15 cellular contexts compared by ENCODE assay signal in genomic region chr14:72619881-72620280, GRCh38.
DNase-seq lines count a peak whose midpoint lies in the region; ATAC-seq, FAIRE-seq and TF ChIP-seq lines count a peak whose summit lies in the region.
"Had no signal": no experiment of that assay in that cellular context is flagged by ENCODE, and none has a peak within 500 bp of the region (broad histone marks: within the 10 kb centered on the region; RNA-seq: fewer than 3 reads in every experiment).

No MANE protein-coding gene starts in this region.

- POLR2A ChIA-PET in HepG2 (lab: Yijun Ruan, JAX) = no interaction called here

- H3K79me2 ChIP-seq in HepG2 (ENCODE audit: insufficient read depth, low read length) = no peaks in the 10 kb centered on the region

- peaks cover 5% of the 10 kb centered on the region for H3K9me3 Mint-ChIP-seq in activated T-cell treated with anti-CD3 and anti-CD28 coated beads, Interleukin-2, amount 50 U/mL, for 4 hours
- peaks cover 8% of the 10 kb centered on the region for H3K9me3 Mint-ChIP-seq in endodermal cell
- H3K9me3 Mint-ChIP-seq: CD4-positive, alpha-beta T cell had no signal

- no peaks in the 10 kb centered on the region for H3K79me1 ChIP-seq in neuronal stem cell (ENCODE audit: low read depth, low read length)

- CTCF ChIA-PET in HepG2 (lab: Yijun Ruan, JAX; ENCODE audit: low intra/inter-chr PET ratio, low total read pairs) = no interaction called here

- H2BK5ac ChIP-seq in neuronal stem cell (ENCODE audit: low read length) = no peak overlapping the region

- H2BK120ac ChIP-seq in neuronal stem cell (ENCODE audit: low read depth, low read length) = no peak overlapping the region

- H3K14ac ChIP-seq in neuronal stem cell (ENCODE audit: low read length) = no peak overlapping the region

- H2BK15ac ChIP-seq in neuronal stem cell (ENCODE audit: low read length) = no peak overlapping the region

- no peak overlapping the region for H3K18ac ChIP-seq in neuronal stem cell (ENCODE audit: low read length)

- no peak overlapping the region for H3K4me3 ChIP-seq in endodermal cell (ENCODE audit: low read length)
- H3K4me3 ChIP-seq in neuronal stem cell (ENCODE audit: low read length in 2 of 2) = no peak overlapping the region
- H3K4me3 ChIP-seq in HepG2 (replicated peaks in 1 of 3; ENCODE audit: insufficient read depth in 1 of 3, low read depth in 2 of 3, low read length in 3 of 3) = no peak overlapping the region

- ATAC-seq in activated T-cell treated with anti-CD3 and anti-CD28 coated beads, Interleukin-2, amount 50 U/mL, for 4 hours = no peak
- no peak for ATAC-seq in HepG2
- ATAC-seq in GM21786 (IDR thresholded peaks at IDR 0.05; ENCODE audit: unreplicated experiment) = no peak

- no peak overlapping the region for H3K23ac ChIP-seq in neuronal stem cell (ENCODE audit: low read depth, low read length, poor library complexity)

- no peaks in the 10 kb centered on the region for H3K4me1 Mint-ChIP-seq in activated T-cell treated with anti-CD3 and anti-CD28 coated beads, Interleukin-2, amount 50 U/mL, for 4 hours (ENCODE audit: low read depth)
- H3K4me1 Mint-ChIP-seq in endodermal cell = peaks cover 8% of the 10 kb centered on the region

- H3K4ac ChIP-seq in neuronal stem cell (ENCODE audit: low read length) = no peak overlapping the region

- H3K9ac ChIP-seq in endodermal cell (ENCODE audit: extremely low read depth, low read length, poor library complexity, severe bottlenecking) (no peak overlapping the region), neuronal stem cell (ENCODE audit: low read depth, low read length, poor library complexity) (no peak overlapping the region), HepG2 (ENCODE audit: insufficient read depth, low read depth, low read length) (no peak overlapping the region)

- no peak overlapping the region for H3K4me2 ChIP-seq in neuronal stem cell (ENCODE audit: insufficient read depth, low read length, poor library complexity, severe bottlenecking)
- no peak overlapping the region for H3K4me2 ChIP-seq in HepG2 (ENCODE audit: low read depth, low read length)

- BruUV-seq in HepG2 (replicated peaks; lab: Mats Ljungman, UMichigan) = no TSS peak

- intact Hi-C loops in HepG2 (cut with micrococcal nuclease; ENCODE audit: unreplicated experiment) = no loop called here

- no peak overlapping the region for H3K4me3 Mint-ChIP-seq in activated T-cell treated with anti-CD3 and anti-CD28 coated beads, Interleukin-2, amount 50 U/mL, for 4 hours
- H3K4me3 Mint-ChIP-seq in endodermal cell = no peak overlapping the region
- H3K4me3 Mint-ChIP-seq: CD4-positive, alpha-beta T cell; H9 had no signal

- H2AK5ac ChIP-seq in neuronal stem cell (ENCODE audit: low read depth, low read length) = peak overlapping the region; percentile 20

- 92 to 97% methylated on average over 9 to 10 of the region's 10 CpGs for WGBS in endodermal cell (ENCODE audit: insufficient coverage in 1 of 2, insufficient read length in 1 of 2), 2 experiments
- WGBS in neuronal stem cell (ENCODE audit: extremely low coverage in 2 of 2, insufficient read length in 2 of 2, insufficient replicate concordance in 1 of 2), 2 donors = no CpG with 5 or more reads among the region's 10 CpGs
- WGBS in HepG2 (ENCODE audit: low lambda C conversion rate) = 51% methylated on average over 5 of the region's 10 CpGs

- no peak for TF ChIP-seq RAD21 in HepG2 (CRISPR knock-in tag; IDR thresholded peaks at IDR 0.05)

- H4K20me1 ChIP-seq in HepG2 (ENCODE audit: insufficient read depth, low read length) = no peaks in the 10 kb centered on the region

- no peak overlapping the region for H4K91ac ChIP-seq in neuronal stem cell (ENCODE audit: low read depth, low read length, poor library complexity)

- H3K27ac Mint-ChIP-seq in endodermal cell = no peak overlapping the region
- H3K27ac Mint-ChIP-seq: CD4-positive, alpha-beta T cell; H9 had no signal

- in situ Hi-C loops in HepG2 (cut with HindIII; ENCODE audit: extremely low pct_ligation_motif_present, low pct_unique_long_range_greater_than_20kb) = no loop called here

- H3K27me3 ChIP-seq in endodermal cell (ENCODE audit: control insufficient read depth, insufficient read depth, low read length, poor library complexity, severe bottlenecking) (no peaks in the 10 kb centered on the region), neuronal stem cell (ENCODE audit: control insufficient read depth in 3 of 3, insufficient read depth in 3 of 3, low read depth in 1 of 3, low read length in 3 of 3) (no peaks in the 10 kb centered on the region), HepG2 (ENCODE audit: control insufficient read depth in 1 of 2, insufficient read depth in 2 of 2, low read length in 2 of 2) (peaks cover 0 to 3% of the 10 kb centered on the region in 2 experiments; a peak in 2 of 5 replicates)

- no peak for TF ChIP-seq POLR2A in HepG2 (IDR thresholded peaks at IDR 0.05; ENCODE audit: insufficient read depth in 1 of 2, low read depth in 2 of 2, low read length in 2 of 2)

- H3K9me3 ChIP-seq in endodermal cell (ENCODE audit: control insufficient read depth, low read length) (peaks cover 8% of the 10 kb centered on the region), neuronal stem cell (replicated peaks in 1 of 2; ENCODE audit: control insufficient read depth in 2 of 2, insufficient read depth in 1 of 2, low read depth in 1 of 2, low read length in 2 of 2) (peaks cover 0 to 2% of the 10 kb centered on the region in 2 donors), HepG2 (ENCODE audit: low read length) (no peaks in the 10 kb centered on the region)

- H3K36me3 ChIP-seq in endodermal cell (ENCODE audit: control insufficient read depth, insufficient read depth, low read length) (no peaks in the 10 kb centered on the region), neuronal stem cell (replicated peaks in 1 of 2; ENCODE audit: control insufficient read depth in 2 of 2, insufficient read depth in 2 of 2, low read length in 2 of 2) (no peaks in the 10 kb centered on the region), HepG2 (replicated peaks in 1 of 2; ENCODE audit: control insufficient read depth in 1 of 2, insufficient read depth in 2 of 2, low read length in 2 of 2) (no peaks in the 10 kb centered on the region)

- H2BK12ac ChIP-seq in neuronal stem cell (ENCODE audit: low read length) = no peak overlapping the region

- no peaks in the 10 kb centered on the region for H3K36me3 Mint-ChIP-seq in activated T-cell treated with anti-CD3 and anti-CD28 coated beads, Interleukin-2, amount 50 U/mL, for 4 hours (ENCODE audit: insufficient read depth)
- no peaks in the 10 kb centered on the region for H3K36me3 Mint-ChIP-seq in endodermal cell (ENCODE audit: low read depth)

- H3K27ac ChIP-seq in endodermal cell (ENCODE audit: low read depth, low read length) (no peak overlapping the region), neuronal stem cell (replicated peaks; ENCODE audit: low read length) (no peak overlapping the region), HepG2 (ENCODE audit: extremely low read length, insufficient read depth, low read length) (no peak overlapping the region)

- TF ChIP-seq CTCF in endodermal cell (conservative IDR thresholded peaks at IDR 0.05) (no peak), HepG2 (CRISPR knock-in tag; IDR thresholded peaks at IDR 0.05) (no peak)

- DNase-seq in activated T-cell treated with anti-CD3 and anti-CD28 coated beads, Interleukin-2, amount 50 U/mL, for 48 hours = peak; percentile 2 to 10
- no peak for DNase-seq in activated T-cell treated with anti-CD3 and anti-CD28 coated beads, Interleukin-2, amount 50 U/mL, for 4 hours
- peak; percentile 17 for DNase-seq in endodermal cell
- DNase-seq in neuronal stem cell (ENCODE audit: low spot score) = no peak
- no peak for DNase-seq in urothelium cell line (ENCODE audit: low spot score)
- DNase-seq in HepG2 (ENCODE audit: low spot score) = no peak
- no peak for DNase-seq in activated gamma-delta T cell (lab: John Stamatoyannopoulos, UW)
- DNase-seq: ACHN; C1 segment of cervical spinal cord; Calu3; CD4-positive, alpha-beta T cell; DMS 273 treated with DMSO at 0.1 percent for 48 hours; GOT3; H9 had no signal

- H4K8ac ChIP-seq in neuronal stem cell (ENCODE audit: low read depth, low read length) = no peak overlapping the region

- no peak overlapping the region for H2AFZ ChIP-seq in neuronal stem cell (ENCODE audit: low read length)
- no peak overlapping the region for H2AFZ ChIP-seq in HepG2 (ENCODE audit: low read length)

- no peaks in the 10 kb centered on the region for H3K4me1 ChIP-seq in endodermal cell (ENCODE audit: control insufficient read depth, insufficient read depth, low read length)
- H3K4me1 ChIP-seq in neuronal stem cell (ENCODE audit: control insufficient read depth in 2 of 2, insufficient read depth in 1 of 2, low read depth in 1 of 2, low read length in 2 of 2) = peaks cover 12 to 18% of the 10 kb centered on the region in 2 donors
- H3K4me1 ChIP-seq in HepG2 (ENCODE audit: insufficient read depth, low read length) = no peaks in the 10 kb centered on the region

- no peaks in the 10 kb centered on the region for H3K27me3 Mint-ChIP-seq in activated T-cell treated with anti-CD3 and anti-CD28 coated beads, Interleukin-2, amount 50 U/mL, for 4 hours (ENCODE audit: low read depth)
- peaks cover 13% of the 10 kb centered on the region for H3K27me3 Mint-ChIP-seq in endodermal cell (ENCODE audit: insufficient read depth)
- H3K27me3 Mint-ChIP-seq: CD4-positive, alpha-beta T cell had no signal

- FAIRE-seq in urothelium cell line (lab: Jason Lieb, UNC) = peak; percentile 13
- FAIRE-seq in HepG2 (lab: Jason Lieb, UNC) = no peak

- TF ChIP-seq EP300 in HepG2 (IDR thresholded peaks at IDR 0.05; ENCODE audit: low read depth in 2 of 2, low read length in 2 of 2) (no peak), HepG2 (CRISPR knock-in tag; IDR thresholded peaks at IDR 0.05; ENCODE audit: borderline replicate concordance) (no peak)

TF ChIP-seq in HepG2, 621 proteins besides CTCF, POLR2A, EP300 and RAD21 (continues in another document):
- TF ChIP-seq AKAP8 (CRISPR knock-in tag; IDR thresholded peaks at IDR 0.05) = no peak
- no peak for TF ChIP-seq HNF4A (CRISPR knock-in tag; IDR thresholded peaks at IDR 0.05)
- no peak for TF ChIP-seq MBNL3 (CRISPR knock-in tag; conservative IDR thresholded peaks at IDR 0.05)
- TF ChIP-seq SMYD3 (CRISPR knock-in tag; IDR thresholded peaks at IDR 0.05) = no peak
- no peak for TF ChIP-seq FIP1L1 (IDR thresholded peaks at IDR 0.05; ENCODE audit: borderline replicate concordance, insufficient read depth, low read depth, low read length)
- no peak for TF ChIP-seq ZNF619 (CRISPR knock-in tag; IDR thresholded peaks at IDR 0.05)
- no peak for TF ChIP-seq ZFP90 (CRISPR knock-in tag; IDR thresholded peaks at IDR 0.05; ENCODE audit: borderline replicate concordance)
- no peak for TF ChIP-seq ZNF761 (CRISPR knock-in tag; conservative IDR thresholded peaks at IDR 0.05)
- TF ChIP-seq KDM5B (CRISPR knock-in tag; IDR thresholded peaks at IDR 0.05; ENCODE audit: borderline replicate concordance) = no peak
- TF ChIP-seq CC2D1A (CRISPR knock-in tag; IDR thresholded peaks at IDR 0.05) = no peak
- TF ChIP-seq ZNF550 (CRISPR knock-in tag; IDR thresholded peaks at IDR 0.05; ENCODE audit: borderline replicate concordance) = no peak
- TF ChIP-seq WIZ (CRISPR knock-in tag; IDR thresholded peaks at IDR 0.05) = no peak
- no peak for TF ChIP-seq ZNF17 (CRISPR knock-in tag; IDR thresholded peaks at IDR 0.05)
- no peak for TF ChIP-seq EHMT2 (IDR thresholded peaks at IDR 0.05; ENCODE audit: borderline replicate concordance, low read depth, low read length)

Comparison
In these comparisons a context has a peak if more than half of its experiments do, and no peak if none do; other contexts are left out.
1. DNase-seq: peak in activated T-cell treated with anti-CD3 and anti-CD28 coated beads, Interleukin-2, amount 50 U/mL, for 48 hours (2 of 2) and endodermal cell (single experiment); none in activated T-cell treated with anti-CD3 and anti-CD28 coated beads, Interleukin-2, amount 50 U/mL, for 4 hours (single experiment), neuronal stem cell (single experiment), urothelium cell line (single experiment), HepG2 (single experiment) and activated gamma-delta T cell (single experiment).